ENCODE assay signal across 1 cellular context in the genomic region with DNA sequence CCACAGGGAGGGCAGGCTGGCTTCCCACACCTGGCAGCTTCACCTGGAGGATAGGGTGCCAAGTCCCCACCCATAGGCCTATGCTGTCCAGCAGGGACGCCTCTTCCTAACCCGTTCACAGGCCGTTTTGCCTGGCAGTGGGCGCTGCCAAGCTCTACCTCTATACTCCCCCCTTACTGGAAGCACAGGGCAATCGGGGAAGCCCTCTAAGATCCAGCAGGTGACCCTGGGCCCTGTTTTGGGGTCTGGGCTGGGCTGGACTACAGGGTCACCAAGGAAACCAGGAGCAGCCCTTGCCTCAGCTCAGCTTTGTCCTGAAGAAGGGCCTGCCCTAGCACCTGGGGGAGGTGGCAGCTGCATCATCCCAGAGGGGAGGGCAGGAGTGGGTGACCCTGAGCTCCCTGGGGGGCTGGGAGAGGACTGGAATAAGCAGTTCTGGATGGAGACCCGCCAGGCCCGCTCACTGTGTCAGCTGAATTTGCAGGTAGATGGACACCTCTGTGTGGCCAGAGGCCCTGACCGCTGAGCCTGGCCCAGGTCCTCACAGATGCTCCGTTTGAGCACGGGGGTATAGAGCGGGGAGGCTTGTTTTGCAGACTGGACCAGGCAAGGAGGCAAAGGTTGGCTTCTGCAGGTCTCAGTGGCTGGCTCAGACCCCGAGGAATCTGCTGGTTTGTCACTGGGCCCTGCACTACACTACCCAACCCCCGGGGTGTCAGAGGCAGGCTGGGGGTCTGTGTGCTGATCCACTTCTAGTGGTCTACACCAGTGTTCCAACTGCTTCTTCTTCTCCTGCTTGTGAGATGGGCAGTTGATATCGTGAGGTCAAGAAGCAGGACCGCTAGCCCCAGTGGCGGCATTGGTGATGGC.
TF ChIP-seq lines count a peak whose summit lies in the region.

No MANE protein-coding gene starts in this region.

TF ChIP-seq in HCT116, 20 proteins besides CTCF, POLR2A, EP300 and RAD21 (continued from another document):
- TF ChIP-seq, protein P1, sequence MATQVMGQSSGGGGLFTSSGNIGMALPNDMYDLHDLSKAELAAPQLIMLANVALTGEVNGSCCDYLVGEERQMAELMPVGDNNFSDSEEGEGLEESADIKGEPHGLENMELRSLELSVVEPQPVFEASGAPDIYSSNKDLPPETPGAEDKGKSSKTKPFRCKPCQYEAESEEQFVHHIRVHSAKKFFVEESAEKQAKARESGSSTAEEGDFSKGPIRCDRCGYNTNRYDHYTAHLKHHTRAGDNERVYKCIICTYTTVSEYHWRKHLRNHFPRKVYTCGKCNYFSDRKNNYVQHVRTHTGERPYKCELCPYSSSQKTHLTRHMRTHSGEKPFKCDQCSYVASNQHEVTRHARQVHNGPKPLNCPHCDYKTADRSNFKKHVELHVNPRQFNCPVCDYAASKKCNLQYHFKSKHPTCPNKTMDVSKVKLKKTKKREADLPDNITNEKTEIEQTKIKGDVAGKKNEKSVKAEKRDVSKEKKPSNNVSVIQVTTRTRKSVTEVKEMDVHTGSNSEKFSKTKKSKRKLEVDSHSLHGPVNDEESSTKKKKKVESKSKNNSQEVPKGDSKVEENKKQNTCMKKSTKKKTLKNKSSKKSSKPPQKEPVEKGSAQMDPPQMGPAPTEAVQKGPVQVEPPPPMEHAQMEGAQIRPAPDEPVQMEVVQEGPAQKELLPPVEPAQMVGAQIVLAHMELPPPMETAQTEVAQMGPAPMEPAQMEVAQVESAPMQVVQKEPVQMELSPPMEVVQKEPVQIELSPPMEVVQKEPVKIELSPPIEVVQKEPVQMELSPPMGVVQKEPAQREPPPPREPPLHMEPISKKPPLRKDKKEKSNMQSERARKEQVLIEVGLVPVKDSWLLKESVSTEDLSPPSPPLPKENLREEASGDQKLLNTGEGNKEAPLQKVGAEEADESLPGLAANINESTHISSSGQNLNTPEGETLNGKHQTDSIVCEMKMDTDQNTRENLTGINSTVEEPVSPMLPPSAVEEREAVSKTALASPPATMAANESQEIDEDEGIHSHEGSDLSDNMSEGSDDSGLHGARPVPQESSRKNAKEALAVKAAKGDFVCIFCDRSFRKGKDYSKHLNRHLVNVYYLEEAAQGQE (IDR thresholded peaks at IDR 0.05; ENCODE audit: low read depth): no peak
- TF ChIP-seq, protein P2, sequence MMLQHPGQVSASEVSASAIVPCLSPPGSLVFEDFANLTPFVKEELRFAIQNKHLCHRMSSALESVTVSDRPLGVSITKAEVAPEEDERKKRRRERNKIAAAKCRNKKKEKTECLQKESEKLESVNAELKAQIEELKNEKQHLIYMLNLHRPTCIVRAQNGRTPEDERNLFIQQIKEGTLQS (IDR thresholded peaks at IDR 0.05): no peak
- TF ChIP-seq SIN3A (IDR thresholded peaks at IDR 0.05; ENCODE audit: low read depth): no peak
- TF ChIP-seq FOSL1 (IDR thresholded peaks at IDR 0.05; ENCODE audit: low read depth): no peak
- TF ChIP-seq JUND (IDR thresholded peaks at IDR 0.05): no peak
- TF ChIP-seq EGR1 (IDR thresholded peaks at IDR 0.05; ENCODE audit: low read depth): no peak
- TF ChIP-seq CBX3 (IDR thresholded peaks at IDR 0.05; ENCODE audit: low read depth): no peak
- no peak for TF ChIP-seq TCF7L2 (IDR thresholded peaks at IDR 0.05; ENCODE audit: borderline replicate concordance, extremely low read depth, insufficient read depth, insufficient read length)
- TF ChIP-seq CEBPB (IDR thresholded peaks at IDR 0.05; ENCODE audit: low read depth): no peak
